ENCODE assay signal across 9 cellular contexts in the genomic region with DNA sequence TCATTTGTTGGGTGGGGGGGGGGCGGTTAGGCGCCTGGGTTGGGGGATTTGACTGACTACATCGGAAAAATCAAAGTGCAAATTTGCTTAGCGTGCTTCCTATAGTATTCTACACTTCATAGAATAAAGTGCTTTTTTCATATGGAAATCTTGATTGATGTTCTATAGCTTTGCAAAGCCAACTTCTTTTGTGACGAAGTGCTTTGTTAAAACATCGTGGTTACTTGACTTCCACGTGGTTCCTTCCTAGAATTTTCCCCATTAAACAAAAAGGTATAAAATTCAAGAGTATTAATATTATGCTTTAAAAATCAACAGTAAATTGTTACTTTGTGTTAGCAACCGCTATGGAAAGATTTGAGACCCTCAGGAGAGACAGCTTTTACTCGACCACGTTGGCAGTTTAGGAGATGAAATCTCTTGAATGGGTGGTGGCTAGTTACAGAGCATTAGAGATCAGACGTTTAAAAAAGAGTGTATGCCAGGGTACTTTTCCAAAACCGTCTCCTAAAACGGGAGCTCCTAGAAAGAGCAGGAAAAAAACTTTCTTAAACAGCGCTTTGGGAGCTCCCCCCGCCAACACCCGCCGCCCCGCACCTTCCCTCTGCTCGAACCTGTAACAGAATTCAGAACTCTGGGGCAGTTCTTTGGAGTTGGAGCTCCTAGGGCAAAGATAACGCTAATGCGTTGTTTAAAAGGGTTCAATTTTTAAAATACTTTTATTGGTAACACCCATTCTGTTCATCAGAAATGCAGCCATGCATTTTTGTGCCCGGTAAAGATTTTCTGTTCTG. TPM values are rescaled to one million over a fixed set of nuclear protein-coding genes. Genes with fewer than 3 reads are reported as not detected.
A peak's percentile ranks its signal among the peaks of the same experiment; 100 is the strongest.
DNase-seq lines count a peak whose midpoint lies in the region; ATAC-seq and TF ChIP-seq lines count a peak whose summit lies in the region.
"Had no signal": no experiment of that assay in that cellular context is flagged by ENCODE, and none has a peak within 500 bp of the region (broad histone marks: within the 10 kb centered on the region; RNA-seq: fewer than 3 reads in every experiment).

No MANE protein-coding gene starts in this region.

- peak overlapping the region; percentile 96 for H3K4me3 ChIP-seq in astrocyte of the spinal cord (ENCODE audit: low read depth, low read length)
- peak overlapping the region; percentile 71 for H3K4me3 ChIP-seq in kidney epithelial cell (ENCODE audit: low read depth, low read length)

- peak overlapping the region; percentile 65 for H3K27ac ChIP-seq in temporal lobe (ENCODE audit: low read depth, low read length)

- H3K36me3 ChIP-seq in kidney epithelial cell (ENCODE audit: control insufficient read depth, insufficient read depth, low read length), result no peaks in the 10 kb centered on the region

- H3K27ac Mint-ChIP-seq in T-helper 1 cell treated with Interleukin-12 subunit alpha and Interleukin-12 subunit beta and Interleukin-4 antibody, amounts not matched to agents 30 μg/mL and 1 μg/mL, for 36 hours, result no peak overlapping the region

- TF ChIP-seq CTCF in astrocyte of the spinal cord (IDR thresholded peaks at IDR 0.05; ENCODE audit: low read depth, low read length), result no peak
- TF ChIP-seq CTCF in kidney epithelial cell (IDR thresholded peaks at IDR 0.05; ENCODE audit: insufficient read depth, low read length, poor library complexity, severe bottlenecking), result no peak

- in situ Hi-C loops in astrocyte of the spinal cord (cut with HindIII; ENCODE audit: low sequenced_read_pairs), result loop anchor here (10.0 kb wide), 1 partner anchor 408 kb away; no protein-coding TSS in a partner anchor

- no peaks in the 10 kb centered on the region for H3K27me3 ChIP-seq in kidney epithelial cell (ENCODE audit: control insufficient read depth, insufficient read depth, low read length)

- H3K27me3 Mint-ChIP-seq in T-helper 1 cell treated with Interleukin-12 subunit alpha and Interleukin-12 subunit beta and Interleukin-4 antibody, amounts not matched to agents 30 μg/mL and 1 μg/mL, for 36 hours (ENCODE audit: low read depth), result peaks cover 49% of the 10 kb centered on the region

- no peaks in the 10 kb centered on the region for H3K9me3 Mint-ChIP-seq in T-helper 1 cell treated with Interleukin-12 subunit alpha and Interleukin-12 subunit beta and Interleukin-4 antibody, amounts not matched to agents 30 μg/mL and 1 μg/mL, for 36 hours

- DNase-seq in T-helper 1 cell (no peak), astrocyte of the spinal cord (ENCODE audit: low read depth, low spot score) (no peak), kidney epithelial cell (ENCODE audit: low read depth) (no peak), NK-92 (lab: John Stamatoyannopoulos, UW; ENCODE audit: unreplicated experiment) (no peak), NCI-H128 (lab: John Stamatoyannopoulos, UW; ENCODE audit: unreplicated experiment) (no peak)
- DNase-seq: NCI-H1694 treated with DMSO at 0.1 percent for 48 hours had no signal

- H3K4me3 Mint-ChIP-seq in T-helper 1 cell treated with Interleukin-12 subunit alpha and Interleukin-12 subunit beta and Interleukin-4 antibody, amounts not matched to agents 30 μg/mL and 1 μg/mL, for 36 hours, result peak overlapping the region; percentile 80

- peaks cover 2% of the 10 kb centered on the region for H3K36me3 Mint-ChIP-seq in T-helper 1 cell treated with Interleukin-12 subunit alpha and Interleukin-12 subunit beta and Interleukin-4 antibody, amounts not matched to agents 30 μg/mL and 1 μg/mL, for 36 hours (ENCODE audit: low read depth)

- ATAC-seq in HG03175 (IDR thresholded peaks at IDR 0.05; ENCODE audit: unreplicated experiment), result no peak

- peaks cover 11% of the 10 kb centered on the region for H3K4me1 Mint-ChIP-seq in T-helper 1 cell treated with Interleukin-12 subunit alpha and Interleukin-12 subunit beta and Interleukin-4 antibody, amounts not matched to agents 30 μg/mL and 1 μg/mL, for 36 hours (ENCODE audit: low read depth)

RNA-seq across cellular contexts. Expression of gene GJA1, which starts 0.9 kb away (rescaled TPM):
- 299 and 300 TPM in 2 replicates for total RNA-seq in kidney epithelial cell
- 53.6 TPM for total RNA-seq in temporal lobe
